In the genomic region with DNA sequence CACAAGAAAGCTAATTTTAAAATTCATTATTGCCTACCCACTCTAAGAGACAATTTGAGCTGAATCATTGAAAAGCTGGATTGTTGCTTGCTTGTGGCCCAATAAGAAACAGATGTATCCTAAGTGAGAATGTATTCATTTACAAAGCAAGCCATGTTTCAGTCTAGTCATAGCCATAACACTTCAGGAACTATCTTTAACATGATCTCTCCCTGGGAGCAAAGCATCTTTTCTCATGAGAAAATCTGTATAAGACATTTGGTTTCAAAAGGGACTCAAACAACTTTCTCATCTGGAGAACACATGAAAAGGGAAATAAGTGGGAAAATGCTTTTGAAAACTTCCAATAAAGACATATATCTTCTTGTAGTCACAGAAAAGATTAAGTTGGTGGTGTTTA, we compare ENCODE assay signal across 23 cellular contexts. TPM values are rescaled to one million over a fixed set of nuclear protein-coding genes. Genes with fewer than 3 reads are reported as not detected.
"Had no signal": no experiment of that assay in that cellular context is flagged by ENCODE, and none has a peak within 500 bp of the region (broad histone marks: within the 10 kb centered on the region; RNA-seq: fewer than 3 reads in every experiment).

No MANE protein-coding gene starts in this region.

- H3K4me1 ChIP-seq: colonic mucosa, heart left ventricle, right atrium auricular region, sigmoid colon had no signal

- H3K4me3 Mint-ChIP-seq: endodermal cell; naive thymus-derived CD4-positive, alpha-beta T cell; nephron progenitor cell; stimulated activated naive B cell treated with anti-CD40 and anti-IgM and Interleukin-4, amounts not matched to agents 10 μg/mL and 1 μg/mL and 100 μg/mL, for 72 hours; stimulated activated naive CD8-positive, alpha-beta T cell treated with anti-CD3 and anti-CD28 coated beads, Interleukin-15, amount 100 ng/mL, for 72 hours had no signal

- H3K36me3 Mint-ChIP-seq: stimulated activated naive B cell treated with anti-CD40 and anti-IgM and Interleukin-4, amounts not matched to agents 10 μg/mL and 1 μg/mL and 100 μg/mL, for 72 hours had no signal

- H3K36me3 ChIP-seq: colonic mucosa, heart left ventricle, right atrium auricular region, sigmoid colon had no signal

- H3K27me3 ChIP-seq: colonic mucosa, heart left ventricle, right atrium auricular region, sigmoid colon had no signal

- DNase-seq: colonic mucosa; effector CD4-positive, alpha-beta T cell; endodermal cell; heart left ventricle; hippocampal formation; left colon; left ventricle myocardium superior; mesenchymal stem cell; naive thymus-derived CD4-positive, alpha-beta T cell; nephron progenitor cell; posterior cingulate gyrus; sigmoid colon; stimulated activated CD4-positive, alpha-beta T cell treated with anti-CD3 and anti-CD28 coated beads, Interleukin-2, amount 100 ng/mL, for 24 hours; stimulated activated CD4-positive, alpha-beta T cell treated with anti-CD3 and anti-CD28 coated beads, Interleukin-4, amount 100 ng/mL, for 4 hours; stimulated activated naive B cell treated with anti-CD40 and anti-IgM and Interleukin-4, amounts not matched to agents 10 μg/mL and 1 μg/mL and 100 μg/mL, for 72 hours; stimulated activated naive CD8-positive, alpha-beta T cell treated with anti-CD3 and anti-CD28 coated beads, Interleukin-15, amount 100 ng/mL, for 72 hours; trophoblast cell had no signal

- H3K9me3 ChIP-seq: colonic mucosa, heart left ventricle, right atrium auricular region, sigmoid colon had no signal

- H3K4me1 Mint-ChIP-seq: naive thymus-derived CD4-positive, alpha-beta T cell; stimulated activated naive B cell treated with anti-CD40 and anti-IgM and Interleukin-4, amounts not matched to agents 10 μg/mL and 1 μg/mL and 100 μg/mL, for 72 hours; stimulated activated naive CD8-positive, alpha-beta T cell treated with anti-CD3 and anti-CD28 coated beads, Interleukin-15, amount 100 ng/mL, for 72 hours had no signal

- H3K4me3 ChIP-seq: colonic mucosa, heart left ventricle, lung, right atrium auricular region, sigmoid colon, skin epidermis had no signal

- H3K9me3 Mint-ChIP-seq: endodermal cell; nephron progenitor cell; stimulated activated naive B cell treated with anti-CD40 and anti-IgM and Interleukin-4, amounts not matched to agents 10 μg/mL and 1 μg/mL and 100 μg/mL, for 72 hours; stimulated activated naive CD8-positive, alpha-beta T cell treated with anti-CD3 and anti-CD28 coated beads, Interleukin-15, amount 100 ng/mL, for 72 hours had no signal

- H3K27me3 Mint-ChIP-seq: stimulated activated naive CD8-positive, alpha-beta T cell treated with anti-CD3 and anti-CD28 coated beads, Interleukin-15, amount 100 ng/mL, for 72 hours had no signal

- H3K27ac Mint-ChIP-seq: endodermal cell; naive thymus-derived CD4-positive, alpha-beta T cell; nephron progenitor cell; stimulated activated naive B cell treated with anti-CD40 and anti-IgM and Interleukin-4, amounts not matched to agents 10 μg/mL and 1 μg/mL and 100 μg/mL, for 72 hours; stimulated activated naive CD8-positive, alpha-beta T cell treated with anti-CD3 and anti-CD28 coated beads, Interleukin-15, amount 100 ng/mL, for 72 hours had no signal

- H3K27ac ChIP-seq: colonic mucosa, heart left ventricle, right atrium auricular region, sigmoid colon had no signal

RNA-seq across cellular contexts. Expression of gene PCSK1, which starts 48.3 kb away (rescaled TPM):
- total RNA-seq: endodermal cell; kidney epithelial cell; mononuclear cell; naive thymus-derived CD4-positive, alpha-beta T cell; osteocyte had no signal
